Comparison of ENCODE assay signal across 11 cellular contexts in genomic region chr11:105610796-105611361, GRCh38. TPM values are rescaled to one million over a fixed set of nuclear protein-coding genes. Genes with fewer than 3 reads are reported as not detected.
A peak's percentile ranks its signal among the peaks of the same experiment; 100 is the strongest.
DNase-seq lines count a peak whose midpoint lies in the region; ATAC-seq and TF ChIP-seq lines count a peak whose summit lies in the region.
"Had no signal": no experiment of that assay in that cellular context is flagged by ENCODE, and none has a peak within 500 bp of the region (broad histone marks: within the 10 kb centered on the region; RNA-seq: fewer than 3 reads in every experiment).

No MANE protein-coding gene starts in this region.

- no TSS peak for BruUV-seq in mammary epithelial cell (replicated peaks; lab: Mats Ljungman, UMichigan)

- H3K4me1 Mint-ChIP-seq in activated T-cell treated with anti-CD3 and anti-CD28 coated beads, Interleukin-2, amount 50 U/mL, for 4 hours (ENCODE audit: low read depth): peaks cover 18% of the 10 kb centered on the region

- H3K4me3 Mint-ChIP-seq in activated T-cell treated with anti-CD3 and anti-CD28 coated beads, Interleukin-2, amount 50 U/mL, for 4 hours: peak overlapping the region; percentile 48

- H3K27me3 ChIP-seq in mammary epithelial cell (ENCODE audit: insufficient read depth, low read length) (peaks cover 20% of the 10 kb centered on the region), suprapubic skin (peaks cover 28% of the 10 kb centered on the region)

- no peaks in the 10 kb centered on the region for H4K20me1 ChIP-seq in mammary epithelial cell (ENCODE audit: insufficient read depth, low read length)

- H3K4me3 ChIP-seq in mammary epithelial cell (replicated peaks in 1 of 3; ENCODE audit: insufficient read depth in 1 of 3, low read depth in 2 of 3, low read length in 3 of 3) (no peak overlapping the region), suprapubic skin (peak overlapping the region; percentile 50)

- H3K27me3 Mint-ChIP-seq in activated T-cell treated with anti-CD3 and anti-CD28 coated beads, Interleukin-2, amount 50 U/mL, for 4 hours (ENCODE audit: low read depth): peaks cover 44% of the 10 kb centered on the region

- H3K9me3 Mint-ChIP-seq in activated T-cell treated with anti-CD3 and anti-CD28 coated beads, Interleukin-2, amount 50 U/mL, for 4 hours: peaks cover 1% of the 10 kb centered on the region

- WGBS in mammary epithelial cell (ENCODE audit: low coverage, missing lambda C conversion rate): 8% methylated on average over 12 of the region's 15 CpGs
- WGBS in suprapubic skin: 6% methylated on average over 15 of the region's 15 CpGs

- dilution Hi-C loops in mammary epithelial cell (cut with HindIII; ENCODE audit: low sequenced_read_pairs): no loop called here

- TF ChIP-seq EP300 in suprapubic skin (IDR thresholded peaks at IDR 0.05): no peak

- H3K27ac ChIP-seq in mammary epithelial cell (ENCODE audit: insufficient read depth, low read depth, low read length) (no peak overlapping the region), suprapubic skin (no peak overlapping the region)
- H3K27ac ChIP-seq: C4-2B, gastroesophageal sphincter had no signal

- H3K9ac ChIP-seq in mammary epithelial cell (ENCODE audit: insufficient read depth, low read length): no peak overlapping the region

- no peak for DNase-seq in activated T-cell treated with anti-CD3 and anti-CD28 coated beads, Interleukin-2, amount 50 U/mL, for 4 hours
- no peak for DNase-seq in activated T-cell treated with anti-CD3 and anti-CD28 coated beads, Interleukin-2, amount 50 U/mL, for 48 hours
- DNase-seq in mammary epithelial cell: no peak
- DNase-seq in medulla oblongata (ENCODE audit: extremely low spot score): peak; percentile 33
- no peak for DNase-seq in suprapubic skin (ENCODE audit: low spot score in 2 of 2)
- DNase-seq in GM19238 (ENCODE audit: insufficient read length, low spot score): no peak
- no peak for DNase-seq in cortex of kidney (lab: John Stamatoyannopoulos, UW)

- CTCF ChIA-PET in mammary epithelial cell (lab: Charles Lee; ENCODE audit: low non-redundant PET): no interaction called here

- no peaks in the 10 kb centered on the region for H3K36me3 Mint-ChIP-seq in activated T-cell treated with anti-CD3 and anti-CD28 coated beads, Interleukin-2, amount 50 U/mL, for 4 hours (ENCODE audit: insufficient read depth)

- H2AFZ ChIP-seq in mammary epithelial cell (ENCODE audit: low read depth, low read length): no peak overlapping the region

- intact Hi-C loops in mammary epithelial cell (cut with micrococcal nuclease): no loop called here

- in situ Hi-C loops in mammary epithelial cell (cut with MboI; ENCODE audit: low sequenced_read_pairs in 2 of 2): no loop called here

- ATAC-seq in activated T-cell treated with anti-CD3 and anti-CD28 coated beads, Interleukin-2, amount 50 U/mL, for 4 hours: no peak
- no peak for ATAC-seq in GM19452 (IDR thresholded peaks at IDR 0.05; ENCODE audit: unreplicated experiment)

- H3K36me3 ChIP-seq in mammary epithelial cell (ENCODE audit: insufficient read depth, low read length) (no peaks in the 10 kb centered on the region), suprapubic skin (no peaks in the 10 kb centered on the region)
- H3K36me3 ChIP-seq: gastroesophageal sphincter had no signal

- H3K79me2 ChIP-seq in mammary epithelial cell (ENCODE audit: insufficient read depth, low read length): no peaks in the 10 kb centered on the region

- H3K4me2 ChIP-seq in mammary epithelial cell (ENCODE audit: insufficient read depth, low read depth, low read length): peak overlapping the region; percentile 67

- H3K4me1 ChIP-seq in mammary epithelial cell (ENCODE audit: insufficient read depth, low read length): peaks cover 4% of the 10 kb centered on the region
- peaks cover 17% of the 10 kb centered on the region for H3K4me1 ChIP-seq in suprapubic skin

- TF ChIP-seq POLR2A in suprapubic skin (IDR thresholded peaks at IDR 0.05): no peak

- TF ChIP-seq CTCF in mammary epithelial cell (conservative IDR thresholded peaks at IDR 0.05 in 1 of 2, IDR thresholded peaks at IDR 0.05 in 1 of 2; ENCODE audit: extremely low read depth in 1 of 2, insufficient read depth in 1 of 2, low read depth in 1 of 2, low read length in 2 of 2) (no peak), suprapubic skin (IDR thresholded peaks at IDR 0.05) (no peak)

- no peaks in the 10 kb centered on the region for H3K9me3 ChIP-seq in mammary epithelial cell (replicated peaks; ENCODE audit: insufficient read depth, low read length)
- H3K9me3 ChIP-seq in suprapubic skin: no peaks in the 10 kb centered on the region
- H3K9me3 ChIP-seq: gastroesophageal sphincter had no signal

RNA-seq across cellular contexts. Expression of gene GRIA4, which starts 1.0 kb away (rescaled TPM):
- not detected for total RNA-seq in activated T-cell treated with anti-CD3 and anti-CD28 coated beads, Interleukin-2, amount 50 U/mL, for 4 hours
- 1 to 10 TPM in 1 of 2 donors, not detected in 1; 2.7 TPM for total RNA-seq in mammary epithelial cell
- not detected for polyA plus RNA-seq in mammary epithelial cell
- not detected for polyA minus RNA-seq in mammary epithelial cell
- 1 to 10 TPM; 1.1 to 2.3 (median 1.8) TPM for total RNA-seq in suprapubic skin
- total RNA-seq: activated CD4-positive, alpha-beta T cell treated with anti-CD3 and anti-CD28 coated beads for 36 hours had no signal
